ENCODE assay signal across 8 cellular contexts in genomic region chr1:15833842-15834405, GRCh38. TPM values are rescaled to one million over a fixed set of nuclear protein-coding genes. Genes with fewer than 3 reads are reported as not detected.
DNase-seq lines count a peak whose midpoint lies in the region; ATAC-seq and TF ChIP-seq lines count a peak whose summit lies in the region.

No MANE protein-coding gene starts in this region.

- intact Hi-C loops in PC-9 (cut with micrococcal nuclease; ENCODE audit: unreplicated experiment): loop anchor here (1.0 kb wide), 2 partner anchors 34 to 309 kb away; no protein-coding TSS in a partner anchor

- H4K20me1 ChIP-seq in PC-9 (ENCODE audit: insufficient read depth): no peaks in the 10 kb centered on the region

- TF ChIP-seq CTCF in GM12865 (IDR thresholded peaks at IDR 0.05; ENCODE audit: insufficient read depth, low read depth, low read length, missing control alignments): no peak
- no peak for TF ChIP-seq CTCF in PC-9 (conservative IDR thresholded peaks at IDR 0.05)

- DNase-seq in GM12865 (ENCODE audit: low read depth) (no peak), PC-9 (no peak), epithelial cell of prostate (ENCODE audit: low read depth, low spot score) (no peak), trophoblast cell (no peak), SKM-1 (lab: John Stamatoyannopoulos, UW; ENCODE audit: unreplicated experiment) (no peak), HuH-7.5 (ENCODE audit: low spot score) (no peak)
- no peak for DNase-seq in activated CD8-positive, alpha-beta memory T cell treated with anti-CD3 and anti-CD28 coated beads, Interleukin-2, amount 50 U/mL, for 4 hours

- H3K9me3 ChIP-seq in PC-9 (ENCODE audit: insufficient read depth, low read depth) (no peaks in the 10 kb centered on the region), trophoblast cell (ENCODE audit: insufficient read depth, low read depth, low read length) (no peaks in the 10 kb centered on the region)

- H3F3A ChIP-seq in PC-9 (ENCODE audit: insufficient read depth, low read depth): peaks cover 44% of the 10 kb centered on the region

- no peak overlapping the region for H4K91ac ChIP-seq in trophoblast cell (ENCODE audit: low read depth, low read length)

- H2BK120ac ChIP-seq in trophoblast cell (ENCODE audit: insufficient read depth, low read length, poor library complexity): no peak overlapping the region

- H3K79me2 ChIP-seq in PC-9 (ENCODE audit: low read depth) (peaks cover 20% of the 10 kb centered on the region), trophoblast cell (ENCODE audit: control insufficient read depth, insufficient read depth, low read length, poor library complexity) (peaks cover 10% of the 10 kb centered on the region)

- no TSS peak for BruUV-seq in PC-9 (replicated peaks; lab: Mats Ljungman, UMichigan)

- CTCF ChIA-PET in PC-9 (lab: Charles Lee): interaction anchor here (0.6 to 0.7 kb wide), 3 partner anchors 9 to 401 kb away, joined by 3 to 7 read pairs (median 4); no protein-coding TSS in a partner anchor

- no peaks in the 10 kb centered on the region for H3K9me2 ChIP-seq in PC-9 (ENCODE audit: insufficient read depth)

- H2BK12ac ChIP-seq in trophoblast cell (ENCODE audit: low read length): no peak overlapping the region

- WGBS in trophoblast cell (ENCODE audit: extremely low coverage, insufficient coverage, insufficient read length): no CpG with 5 or more reads among the region's 10 CpGs

- H2AK5ac ChIP-seq in trophoblast cell (ENCODE audit: low read length): no peak overlapping the region

- peak overlapping the region; percentile 100 for H3K27ac ChIP-seq in PC-9
- H3K27ac ChIP-seq in epithelial cell of prostate: peak overlapping the region; percentile 100
- no peak overlapping the region for H3K27ac ChIP-seq in trophoblast cell (ENCODE audit: low read depth, low read length)

- no peaks in the 10 kb centered on the region for H3K27me3 ChIP-seq in PC-9 (ENCODE audit: insufficient read depth, low read depth)
- H3K27me3 ChIP-seq in trophoblast cell (ENCODE audit: insufficient read depth, low read length): no peaks in the 10 kb centered on the region

- H3K4ac ChIP-seq in trophoblast cell (ENCODE audit: low read depth, low read length): no peak overlapping the region

- POLR2A ChIA-PET in PC-9 (lab: Charles Lee; ENCODE audit: unreplicated experiment): interaction anchor here (0.5 to 1.5 kb wide), 6 partner anchors 34 to 484 kb away, joined by 3 to 19 read pairs (median 6); no protein-coding TSS in a partner anchor

- no peak for ATAC-seq in HG03571 (IDR thresholded peaks at IDR 0.05; ENCODE audit: unreplicated experiment)

- H3K23ac ChIP-seq in trophoblast cell (ENCODE audit: low read length): no peak overlapping the region

- H3K79me1 ChIP-seq in trophoblast cell (ENCODE audit: low read length): peaks cover 14% of the 10 kb centered on the region

- no peak overlapping the region for H3K14ac ChIP-seq in trophoblast cell (ENCODE audit: low read length)

- no peak overlapping the region for H3K9ac ChIP-seq in trophoblast cell (ENCODE audit: low read length)

- H3K36me3 ChIP-seq in PC-9 (ENCODE audit: low read depth) (no peaks in the 10 kb centered on the region), trophoblast cell (ENCODE audit: control insufficient read depth in 1 of 2, insufficient read depth in 2 of 2, low read length in 2 of 2) (no peaks in the 10 kb centered on the region)

- H3K4me3 ChIP-seq in GM12865 (ENCODE audit: low read depth, low read length): peak overlapping the region; percentile 80
- peak overlapping the region; percentile 91 for H3K4me3 ChIP-seq in PC-9
- peak overlapping the region; percentile 70 for H3K4me3 ChIP-seq in trophoblast cell (ENCODE audit: low read depth, low read length)

- H3K4me1 ChIP-seq in PC-9 (replicated peaks; ENCODE audit: insufficient read depth): peaks cover 22% of the 10 kb centered on the region
- H3K4me1 ChIP-seq in trophoblast cell (ENCODE audit: control insufficient read depth in 1 of 2, insufficient read depth in 2 of 2, low read length in 2 of 2): peaks cover 3 to 5% of the 10 kb centered on the region in 2 experiments

- H4K12ac ChIP-seq in trophoblast cell (ENCODE audit: low read depth, low read length): no peak overlapping the region

- H4K8ac ChIP-seq in trophoblast cell (ENCODE audit: low read depth, low read length): no peak overlapping the region

- H2AFZ ChIP-seq in PC-9: peak overlapping the region; percentile 89; the same call in 1 of the 2 replicates
- H2AFZ ChIP-seq in trophoblast cell (ENCODE audit: insufficient read depth, low read length, poor library complexity): no peak overlapping the region

- H3K18ac ChIP-seq in trophoblast cell (ENCODE audit: low read length): no peak overlapping the region

- no peak overlapping the region for H2BK5ac ChIP-seq in trophoblast cell (ENCODE audit: low read depth, low read length, poor library complexity)

- H3K4me2 ChIP-seq in PC-9 (peak overlapping the region; percentile 97), trophoblast cell (ENCODE audit: low read length) (peak overlapping the region; percentile 91)

RNA-seq across cellular contexts. Expression of gene SPEN, which starts 13.6 kb away (rescaled TPM):
- total RNA-seq in PC-9 (2021): 44.9 and 46.8 TPM in 2 replicates
- polyA plus RNA-seq in trophoblast cell (2013): 21.2 and 21.4 TPM in 2 replicates

RNA-seq across cellular contexts. Expression of gene UQCRHL, which starts 26.5 kb away (rescaled TPM):
- total RNA-seq in PC-9 (2021): 4.9 and 5.1 TPM in 2 replicates
- polyA plus RNA-seq in trophoblast cell (2013): 2.1 TPM in 2 replicates
